Comparison of ENCODE assay signal across 29 cellular contexts in genomic region chr14:68012861-68013260, GRCh38.
A peak's percentile ranks its signal among the peaks of the same experiment; 100 is the strongest.
DNase-seq lines count a peak whose midpoint lies in the region; ATAC-seq and TF ChIP-seq lines count a peak whose summit lies in the region.
"Had no signal": no experiment of that assay in that cellular context is flagged by ENCODE, and none has a peak within 500 bp of the region (broad histone marks: within the 10 kb centered on the region; RNA-seq: fewer than 3 reads in every experiment).

No MANE protein-coding gene starts in this region.

- H3K9ac ChIP-seq in stomach smooth muscle (ENCODE audit: low read length in 2 of 2) = peak overlapping the region in 1 of 2 donors; percentile 3

- H3K27ac ChIP-seq in SJCRH30 (peak overlapping the region; percentile 46), stomach smooth muscle (ENCODE audit: low read length) (peak overlapping the region; percentile 37), RWPE1 (no peak overlapping the region)
- H3K27ac ChIP-seq: breast epithelium, right lobe of liver had no signal

- peak overlapping the region; percentile 36 to 94 (median 92) for H3K27ac Mint-ChIP-seq in nephron
- H3K27ac Mint-ChIP-seq: activated CD4-positive, alpha-beta T cell treated with anti-CD3 and anti-CD28 coated beads, Interleukin-2, amount 10 ng/mL, durations not matched to agents 24 days and 14 days; activated naive CD4-positive, alpha-beta T cell treated with anti-CD3 and anti-CD28 coated beads, Interleukin-2, amount 50 U/mL, for 72 hours; CD4-positive, alpha-beta T cell; IgD-negative memory B cell; T-cell had no signal

- H3K27me3 ChIP-seq in SJCRH30 = no peaks in the 10 kb centered on the region
- H3K27me3 ChIP-seq in stomach smooth muscle (ENCODE audit: control insufficient read depth in 1 of 2, insufficient read depth in 2 of 2, low read length in 2 of 2) = no peaks in the 10 kb centered on the region
- H3K27me3 ChIP-seq: breast epithelium, right lobe of liver, tibial nerve had no signal

- TF ChIP-seq CTCF in nephron (IDR thresholded peaks at IDR 0.05; ENCODE audit: unreplicated experiment in 3 of 3) = no peak
- no peak for TF ChIP-seq CTCF in RWPE1 (conservative IDR thresholded peaks at IDR 0.05; ENCODE audit: low read depth)

- ATAC-seq in GM18519 (IDR thresholded peaks at IDR 0.05; ENCODE audit: low FRiP score, unreplicated experiment) = no peak
- ATAC-seq: activated naive CD4-positive, alpha-beta T cell treated with anti-CD3 and anti-CD28 coated beads, Interleukin-2, amount 50 U/mL, for 72 hours; left cardiac atrium; right lobe of liver; T-cell had no signal

- no peaks in the 10 kb centered on the region for H3K27me3 Mint-ChIP-seq in nephron (ENCODE audit: low read depth)
- H3K27me3 Mint-ChIP-seq: CD4-positive, alpha-beta T cell; IgD-negative memory B cell; T-cell had no signal

- H3K36me3 ChIP-seq in SJCRH30 (no peaks in the 10 kb centered on the region), stomach smooth muscle (ENCODE audit: control insufficient read depth in 2 of 2, insufficient read depth in 2 of 2, low read length in 2 of 2) (no peaks in the 10 kb centered on the region)
- H3K36me3 ChIP-seq: breast epithelium, HAP-1, right lobe of liver, tibial nerve had no signal

- H3K4me3 ChIP-seq in SJCRH30 (no peak overlapping the region), stomach smooth muscle (ENCODE audit: low read length in 2 of 2) (peak overlapping the region in 1 of 2 donors; percentile 20)
- H3K4me3 ChIP-seq: breast epithelium, HAP-1, lung, right lobe of liver, tibial nerve had no signal

- H3K4me1 ChIP-seq in SJCRH30 (peaks cover 26% of the 10 kb centered on the region), stomach smooth muscle (ENCODE audit: control insufficient read depth, insufficient read depth, low read length) (peaks cover 2% of the 10 kb centered on the region)
- H3K4me1 ChIP-seq: breast epithelium, HAP-1 had no signal

- peak; percentile 11 for DNase-seq in COLO829 (ENCODE audit: low spot score)
- peak; percentile 3 to 24 for DNase-seq in SJCRH30
- DNase-seq in RWPE1 (ENCODE audit: low spot score) = no peak
- DNase-seq in DMS153 (lab: John Stamatoyannopoulos, UW) = no peak
- no peak for DNase-seq in NCI-H510A (lab: John Stamatoyannopoulos, UW)
- DNase-seq: activated CD4-positive, alpha-beta T cell treated with anti-CD3 and anti-CD28 coated beads, Interleukin-2, amount 10 ng/mL, durations not matched to agents 24 days and 14 days; activated effector memory CD4-positive, alpha-beta T cell treated with Interleukin-2 at 50 U/mL for 16 hours; AML-193; amygdala; CD4-positive, alpha-beta T cell; hypothalamus; left cardiac atrium; NCI-H1694; NCI-H446 treated with DMSO at 0.1 percent for 48 hours; right lobe of liver; RPMI8226; stimulated activated CD4-positive, alpha-beta T cell treated with anti-CD3 and anti-CD28 coated beads, Interleukin-12 subunit alpha, Interleukin-12 subunit beta, amount 100 ng/mL, for 4 hours; stimulated activated CD4-positive, alpha-beta T cell treated with anti-CD3 and anti-CD28 coated beads, Interleukin-2, amount 100 ng/mL, for 48 hours; T-cell had no signal

- CTCF ChIA-PET in RWPE1 (lab: Yijun Ruan, JAX) = interaction anchor here (0.7 kb wide), 1 partner anchor 1992 kb away, joined by 3 read pairs; no protein-coding TSS in a partner anchor

- POLR2A ChIA-PET in RWPE1 (lab: Yijun Ruan, JAX; ENCODE audit: low non-redundant PET) = no interaction called here

- H3K9me3 ChIP-seq in SJCRH30 (replicated peaks) (no peaks in the 10 kb centered on the region), stomach smooth muscle (ENCODE audit: control insufficient read depth in 2 of 2, low read length in 2 of 2) (no peaks in the 10 kb centered on the region)
- H3K9me3 ChIP-seq: breast epithelium, HAP-1, right lobe of liver, tibial nerve had no signal

- H3K4me3 Mint-ChIP-seq in nephron = no peak overlapping the region
- H3K4me3 Mint-ChIP-seq: activated CD4-positive, alpha-beta T cell treated with anti-CD3 and anti-CD28 coated beads, Interleukin-2, amount 10 ng/mL, durations not matched to agents 24 days and 14 days; CD4-positive, alpha-beta T cell; IgD-negative memory B cell; neural crest cell; T-cell had no signal

- H3K4me1 Mint-ChIP-seq in nephron = peaks cover 47% of the 10 kb centered on the region
- H3K4me1 Mint-ChIP-seq: activated CD4-positive, alpha-beta T cell treated with anti-CD3 and anti-CD28 coated beads, Interleukin-2, amount 10 ng/mL, durations not matched to agents 24 days and 14 days; T-cell had no signal

- H3K36me3 Mint-ChIP-seq in nephron (ENCODE audit: low read depth) = no peaks in the 10 kb centered on the region
- H3K36me3 Mint-ChIP-seq: IgD-negative memory B cell had no signal

- H3K9me3 Mint-ChIP-seq in nephron = peaks cover 9% of the 10 kb centered on the region
- H3K9me3 Mint-ChIP-seq: activated CD4-positive, alpha-beta T cell treated with anti-CD3 and anti-CD28 coated beads, Interleukin-2, amount 10 ng/mL, durations not matched to agents 24 days and 14 days; CD4-positive, alpha-beta T cell; neural crest cell had no signal

Comparison
In these comparisons a context has a peak if more than half of its experiments do, and no peak if none do; other contexts are left out.
1. DNase-seq: peak in COLO829 (single experiment) and SJCRH30 (2 of 2); none in RWPE1 (single experiment), DMS153 (single experiment) and NCI-H510A (single experiment).